In genomic region chr12:26238341-26239126, GRCh38 we compare ENCODE assay signal across 13 cellular contexts. TPM values are rescaled to one million over a fixed set of nuclear protein-coding genes. Genes with fewer than 3 reads are reported as not detected.
DNase-seq lines count a peak whose midpoint lies in the region; ATAC-seq and TF ChIP-seq lines count a peak whose summit lies in the region.
"Had no signal": no experiment of that assay in that cellular context is flagged by ENCODE, and none has a peak within 500 bp of the region (broad histone marks: within the 10 kb centered on the region; RNA-seq: fewer than 3 reads in every experiment).

No MANE protein-coding gene starts in this region.

- peak; percentile 41 for ATAC-seq in gastroesophageal sphincter
- peak; percentile 75 for ATAC-seq in sciatic nerve
- no peak for ATAC-seq in HG02610 (IDR thresholded peaks at IDR 0.05; ENCODE audit: unreplicated experiment)

- TF ChIP-seq CTCF in ascending aorta (IDR thresholded peaks at IDR 0.05) = no peak
- no peak for TF ChIP-seq CTCF in gastroesophageal sphincter (IDR thresholded peaks at IDR 0.05)

- intact Hi-C loops in ascending aorta (cut with DNase I) (loop anchor here (1.0 to 2.0 kb wide), 2 partner anchors 40 to 61 kb away; no protein-coding TSS in a partner anchor), sciatic nerve (cut with DNase I) (no loop called here)

- TF ChIP-seq EP300 in gastroesophageal sphincter (IDR thresholded peaks at IDR 0.05) = no peak

- no peaks in the 10 kb centered on the region for H3K9me3 ChIP-seq in ascending aorta
- H3K9me3 ChIP-seq in gastroesophageal sphincter = no peaks in the 10 kb centered on the region
- H3K9me3 ChIP-seq: Caco-2 had no signal

- TF ChIP-seq POLR2A in gastroesophageal sphincter (IDR thresholded peaks at IDR 0.05) = no peak

- DNase-seq in Daoy (ENCODE audit: low read depth) (peak; percentile 58), ascending aorta (ENCODE audit: low spot score in 2 of 2) (no peak), sciatic nerve (ENCODE audit: low spot score) (peak; percentile 85), HCEC 1CT (no peak), NCI-H69 (lab: John Stamatoyannopoulos, UW) (no peak), H7 (no peak)
- DNase-seq: activated effector memory CD4-positive, alpha-beta T cell treated with anti-CD3 and anti-CD28 coated beads, Interleukin-2, amount 50 U/mL, for 16 hours; Caco-2; NCI-H2029 had no signal

- 51 to 86% methylated on average over 1 to 4 of the region's 4 CpGs for WGBS in gastroesophageal sphincter (ENCODE audit: low coverage in 1 of 2), 2 donors

- H3K36me3 ChIP-seq in ascending aorta = no peaks in the 10 kb centered on the region
- no peaks in the 10 kb centered on the region for H3K36me3 ChIP-seq in gastroesophageal sphincter
- H3K36me3 ChIP-seq in H7 (replicated peaks; ENCODE audit: control insufficient read depth, insufficient read depth, low read length) = no peaks in the 10 kb centered on the region
- H3K36me3 ChIP-seq: cardiac muscle cell had no signal

- H3K4me3 ChIP-seq in ascending aorta = no peak overlapping the region
- no peak overlapping the region for H3K4me3 ChIP-seq in gastroesophageal sphincter
- H3K4me3 ChIP-seq in H7 (ENCODE audit: insufficient read depth, low read depth, low read length) = no peak overlapping the region
- H3K4me3 ChIP-seq: cardiac muscle cell, lung had no signal

- H3K4me1 ChIP-seq in ascending aorta = no peaks in the 10 kb centered on the region
- H3K4me1 ChIP-seq in gastroesophageal sphincter = peaks cover 0 to 21% (median 0%) of the 10 kb centered on the region in 3 donors
- H3K4me1 ChIP-seq: Caco-2 had no signal

- H3K27me3 ChIP-seq in ascending aorta (no peaks in the 10 kb centered on the region), gastroesophageal sphincter (no peaks in the 10 kb centered on the region), H7 (ENCODE audit: control insufficient read depth, insufficient read depth, low read length) (no peaks in the 10 kb centered on the region)

- H3K27ac ChIP-seq in ascending aorta = peak overlapping the region; percentile 62 to 75
- H3K27ac ChIP-seq in gastroesophageal sphincter = peak overlapping the region in 3 of 4 donors; percentile 22 to 52 (median 48)
- H3K27ac ChIP-seq: cardiac muscle cell had no signal

RNA-seq across cellular contexts. Expression of gene SSPN, which starts 43.2 kb away (rescaled TPM):
- 6.0 and 7.3 TPM in 2 replicates for total RNA-seq in Daoy (2014; rRNA removed; shearing (Covaris generic))
- total RNA-seq in ascending aorta (56.3 TPM), gastroesophageal sphincter (10 to 100 TPM; 35.9 to 65.4 (median 53.3) TPM), sciatic nerve (119 TPM)
- total RNA-seq in H7 (2014; rRNA removed; shearing (Covaris generic)) = 0.31 and 1.1 TPM in 2 replicates

Comparison
In these comparisons a context has a peak if more than half of its experiments do, and no peak if none do; other contexts are left out.
1. DNase-seq: peak in Daoy (single experiment) and sciatic nerve (single experiment); none in ascending aorta (0 of 2), HCEC 1CT (single experiment), NCI-H69 (single experiment) and H7 (single experiment).